Comparison of ENCODE assay signal across 21 cellular contexts in the genomic region with DNA sequence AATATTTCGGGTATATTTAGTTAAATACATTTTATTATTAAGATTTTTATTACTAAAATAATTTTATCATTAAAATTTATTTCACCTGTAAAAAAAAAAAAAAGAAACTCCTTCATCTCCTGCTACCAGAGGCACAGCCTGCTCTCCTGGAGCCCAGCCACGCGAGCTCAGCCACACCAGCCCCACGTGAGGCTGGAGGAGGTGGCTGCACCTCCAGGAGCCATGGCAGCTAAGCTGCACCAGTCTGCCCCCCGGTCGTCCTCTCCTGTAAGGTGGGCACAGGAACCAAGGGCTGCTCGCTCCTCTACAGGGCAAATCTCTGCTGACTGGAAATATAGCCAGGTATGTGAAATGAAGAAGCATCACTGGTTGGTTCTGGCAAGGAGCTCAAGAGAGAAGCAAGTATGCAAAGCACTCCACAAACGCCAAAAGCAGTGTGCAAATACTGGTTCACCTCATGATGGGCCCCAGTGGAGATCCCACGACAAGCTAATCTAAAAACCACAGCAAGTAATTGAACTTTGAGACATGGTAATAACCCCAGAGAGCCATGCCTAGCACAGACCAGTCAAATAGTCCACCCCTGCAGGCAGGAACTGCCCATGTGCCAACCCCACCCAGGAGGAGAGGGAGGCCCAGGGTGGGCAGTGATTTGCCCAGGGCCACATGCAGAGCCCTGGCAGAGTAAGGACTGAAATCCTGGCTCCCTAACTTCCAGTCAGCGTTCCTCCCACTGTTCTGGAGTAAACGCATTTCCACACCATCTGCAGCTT.
DNase-seq lines count a peak whose midpoint lies in the region; ATAC-seq and TF ChIP-seq lines count a peak whose summit lies in the region.
"Had no signal": no experiment of that assay in that cellular context is flagged by ENCODE, and none has a peak within 500 bp of the region (broad histone marks: within the 10 kb centered on the region; RNA-seq: fewer than 3 reads in every experiment).

No MANE protein-coding gene starts in this region.

- H3K9ac ChIP-seq in BLaER1: no peak overlapping the region
- H3K9ac ChIP-seq: KMS-11 had no signal

- ATAC-seq in HG03139 (IDR thresholded peaks at IDR 0.05; ENCODE audit: unreplicated experiment): no peak
- ATAC-seq: HCT116, PC-3 had no signal

- H3K36me3 ChIP-seq in BLaER1: no peaks in the 10 kb centered on the region

- peak overlapping the region; percentile 1; the same call in 1 of the 2 replicates for H3K4me2 ChIP-seq in BLaER1
- H3K4me2 ChIP-seq: KMS-11 had no signal

- DNase-seq in NCI-H526 treated with DMSO at 0.1 percent for 48 hours (lab: John Stamatoyannopoulos, UW) (peak; percentile 73), dorsolateral prefrontal cortex (peak in 1 of 10 donors; percentile 57), posterior vena cava (ENCODE audit: low spot score) (peak; percentile 58), epidermal melanocyte (ENCODE audit: insufficient read length, low spot score) (no peak), NCI-H524 treated with DMSO at 0.1 percent for 48 hours (lab: John Stamatoyannopoulos, UW) (no peak)
- DNase-seq: CD4-positive, alpha-beta T cell; DMS53; MM.1S; NCI-H1417 treated with DMSO at 0.1 percent for 48 hours; NCI-H1694 treated with DMSO at 0.1 percent for 48 hours; NCI-H345; NCI-H510A treated with DMSO at 0.1 percent for 48 hours; NK-92 treated with Interleukin-12 subunit alpha and Interleukin-12 subunit beta, amount 100 ng/mL, for 24 hours; PC-3; RPMI8226; SHP77 had no signal

- no peaks in the 10 kb centered on the region for H3K9me3 ChIP-seq in BLaER1

- H4K20me1 ChIP-seq in BLaER1: peaks cover 5% of the 10 kb centered on the region; the same call in 1 of the 2 replicates

- TF ChIP-seq CTCF in dorsolateral prefrontal cortex (IDR thresholded peaks at IDR 0.05 in 54 of 56, conservative IDR thresholded peaks at IDR 0.05 in 2 of 56; ENCODE audit: low read depth in 1 of 56, partially characterized antibody in 56 of 56): no peak

- no peaks in the 10 kb centered on the region for H3K27me3 ChIP-seq in BLaER1
- H3K27me3 ChIP-seq in dorsolateral prefrontal cortex: no peaks in the 10 kb centered on the region

- H3K4me1 ChIP-seq in BLaER1: peaks cover 21% of the 10 kb centered on the region

- intact Hi-C loops in dorsolateral prefrontal cortex (cut with DNase I) (no loop called here), posterior vena cava (cut with DNase I) (no loop called here)

- H3K27ac ChIP-seq in BLaER1 (no peak overlapping the region), dorsolateral prefrontal cortex (peak overlapping the region in 44 of 59 donors; percentile 8 to 90 (median 50))
- H3K27ac ChIP-seq: HL-60, KMS-11 had no signal

- no peak overlapping the region for H3K4me3 ChIP-seq in BLaER1
- no peak overlapping the region for H3K4me3 ChIP-seq in dorsolateral prefrontal cortex

Comparison
In these comparisons a context has a peak if more than half of its experiments do, and no peak if none do; other contexts are left out.
1. DNase-seq: peak in NCI-H526 treated with DMSO at 0.1 percent for 48 hours (single experiment) and posterior vena cava (single experiment); none in epidermal melanocyte (single experiment) and NCI-H524 treated with DMSO at 0.1 percent for 48 hours (single experiment).